Comparison of ENCODE assay signal across 8 cellular contexts in genomic region chr19:55216461-55217198, GRCh38. TPM values are rescaled to one million over a fixed set of nuclear protein-coding genes. Genes with fewer than 3 reads are reported as not detected.
A peak's percentile ranks its signal among the peaks of the same experiment; 100 is the strongest.
DNase-seq lines count a peak whose midpoint lies in the region; ATAC-seq, FAIRE-seq and TF ChIP-seq lines count a peak whose summit lies in the region.

No MANE protein-coding gene starts in this region.

- H3K36me3 ChIP-seq in K562 (ENCODE audit: control insufficient read depth, insufficient read depth, low read length) = no peaks in the 10 kb centered on the region; the same call in 2 of the 3 replicates
- H3K36me3 ChIP-seq in hepatocyte (replicated peaks; ENCODE audit: insufficient read depth, low read depth) = no peaks in the 10 kb centered on the region
- H3K36me3 ChIP-seq in prostate gland = no peaks in the 10 kb centered on the region

- CTCF ChIA-PET in K562 (lab: Yijun Ruan, JAX; ENCODE audit: low intra/inter-chr PET ratio) = no interaction called here

- TF ChIP-seq POLR2A in K562 (conservative IDR thresholded peaks at IDR 0.05) = peak; percentile 86
- no peak for TF ChIP-seq POLR2A in prostate gland (IDR thresholded peaks at IDR 0.05)

- H3K4me1 ChIP-seq in K562 (replicated peaks in 1 of 2; ENCODE audit: control insufficient read depth in 2 of 2, insufficient read depth in 2 of 2, low read length in 2 of 2) (peaks cover 18 to 20% of the 10 kb centered on the region in 2 experiments; a peak in 4 of 5 replicates), hepatocyte (ENCODE audit: insufficient read depth) (peaks cover 8% of the 10 kb centered on the region), prostate gland (replicated peaks) (no peaks in the 10 kb centered on the region)

- H3K4me2 ChIP-seq in K562 (ENCODE audit: insufficient read depth, low read length) (peak overlapping the region; percentile 89), hepatocyte (peak overlapping the region; percentile 93)

- H3K27ac ChIP-seq in K562 (ENCODE audit: extremely low read depth, low read depth, low read length) (peak overlapping the region; percentile 93), hepatocyte (peak overlapping the region; percentile 88), prostate gland (no peak overlapping the region)

- H3K79me2 ChIP-seq in K562 (ENCODE audit: control insufficient read depth, insufficient read depth, low read length) (peaks cover 4% of the 10 kb centered on the region; the same call in 1 of the 3 replicates), hepatocyte (no peaks in the 10 kb centered on the region)

- no peak for TF ChIP-seq CTCF in K562 (IDR thresholded peaks at IDR 0.05 in 2 of 3, conservative IDR thresholded peaks at IDR 0.05 in 1 of 3; ENCODE audit: insufficient read depth in 2 of 3, low read depth in 1 of 3, low read length in 3 of 3)
- no peak for TF ChIP-seq CTCF in hepatocyte (IDR thresholded peaks at IDR 0.05; ENCODE audit: poor library complexity)
- TF ChIP-seq CTCF in prostate gland (IDR thresholded peaks at IDR 0.05) = no peak

- H3K27me3 ChIP-seq in K562 (ENCODE audit: control insufficient read depth in 2 of 2, insufficient read depth in 2 of 2, low read length in 2 of 2) (no peaks in the 10 kb centered on the region), hepatocyte (no peaks in the 10 kb centered on the region), prostate gland (replicated peaks; ENCODE audit: insufficient read depth) (peaks cover 5% of the 10 kb centered on the region)

- peak overlapping the region; percentile 92 to 95 for H3K9ac ChIP-seq in K562 (ENCODE audit: insufficient read depth in 1 of 2, low read depth in 2 of 2, low read length in 2 of 2)

- H3K4me3 ChIP-seq in K562 (peak overlapping the region; percentile 57), hepatocyte (peak overlapping the region; percentile 45), prostate gland (no peak overlapping the region)

- TF ChIP-seq RAD21 in K562 (CRISPR knock-in tag; conservative IDR thresholded peaks at IDR 0.05 in 1 of 2, IDR thresholded peaks at IDR 0.05 in 1 of 2) = peak in 1 of 2 experiments; percentile 40; a peak in 2 of 4 replicates

- POLR2A ChIA-PET in K562 (lab: Yijun Ruan, JAX) = interaction anchor here (0.5 to 1.9 kb wide), 33 partner anchors 9 to 271 kb away, joined by 3 to 32 read pairs (median 4); partner anchors contain the start of genes KMT5C, PPP6R1, TMEM238 and UBE2S

- H4K20me1 ChIP-seq in K562 (replicated peaks; ENCODE audit: control insufficient read depth, insufficient read depth, low read length) = no peaks in the 10 kb centered on the region
- no peaks in the 10 kb centered on the region for H4K20me1 ChIP-seq in hepatocyte (ENCODE audit: insufficient read depth, poor library complexity, severe bottlenecking)

- DNase-seq in EL (peak; percentile 99), NCI-H1105 treated with DMSO at 0.1 percent for 48 hours (lab: John Stamatoyannopoulos, UW) (peak; percentile 96), SKM-1 (lab: John Stamatoyannopoulos, UW; ENCODE audit: unreplicated experiment) (peak; percentile 83), K562 (ENCODE audit: extremely low read depth in 1 of 4, low spot score in 3 of 4) (peak; percentile 88 to 99 (median 92)), hepatocyte (ENCODE audit: low spot score) (peak; percentile 92), prostate gland (ENCODE audit: low spot score) (peak; percentile 31)

- peak; percentile 94 for TF ChIP-seq EP300 in K562 (IDR thresholded peaks at IDR 0.05; ENCODE audit: low read length)

- peak; percentile 96 for FAIRE-seq in K562 (lab: Jason Lieb, UNC)

- TSS peak; percentile 87 for BruUV-seq in K562 (replicated peaks; lab: Mats Ljungman, UMichigan)

- in situ Hi-C loops in K562 (cut with MboI) = loop anchor here (5.0 kb wide), 1 partner anchor 81 kb away; no protein-coding TSS in a partner anchor

- H3K9me3 ChIP-seq in K562 (replicated peaks; ENCODE audit: control insufficient read depth, insufficient read depth, low read depth, low read length) (peaks cover 5% of the 10 kb centered on the region), hepatocyte (ENCODE audit: low read depth) (no peaks in the 10 kb centered on the region), prostate gland (no peaks in the 10 kb centered on the region)

- intact Hi-C loops in K562 (cut with micrococcal nuclease) (loop anchor here (1.0 to 5.0 kb wide), 4 partner anchors 38 to 168 kb away; partner anchors contain the start of genes PPP6R1, RPL28 and TMEM238), prostate gland (cut with DNase I) (no loop called here)

- no peaks in the 10 kb centered on the region for H3K9me2 ChIP-seq in hepatocyte (replicated peaks; ENCODE audit: insufficient read depth)

- H2AFZ ChIP-seq in K562 (ENCODE audit: low read depth, low read length) (peak overlapping the region; percentile 68), hepatocyte (no peak overlapping the region)

- ATAC-seq in K562 = peak; percentile 83
- no peak for ATAC-seq in HG02798 (IDR thresholded peaks at IDR 0.05; ENCODE audit: poor library complexity, unreplicated experiment)
- no peak for ATAC-seq in GM21786 (IDR thresholded peaks at IDR 0.05; ENCODE audit: unreplicated experiment)

- no peaks in the 10 kb centered on the region for H3K9me1 ChIP-seq in K562 (ENCODE audit: control insufficient read depth, insufficient read depth, low read length)

- WGBS in K562 (ENCODE audit: insufficient coverage, low coverage, missing lambda C conversion rate) = 1% methylated on average over 36 of the region's 36 CpGs
- WGBS in hepatocyte (ENCODE audit: low lambda C conversion rate, missing lambda C conversion rate) = 7% methylated on average over 36 of the region's 36 CpGs
- 6% methylated on average over 30 of the region's 36 CpGs for WGBS in prostate gland

RNA-seq across cellular contexts. Expression of gene PTPRH, which starts 7.3 kb away (rescaled TPM):
- total RNA-seq in K562 (2011; cell fraction: chromatin; rRNA removed; ENCODE audit: low replicate concordance) = 57.9 and 171 TPM in 2 replicates
- total RNA-seq in K562 (2011; cell fraction: nucleolus; rRNA removed) = 67.1 and 78.4 TPM in 2 replicates
- 53.0 and 59.6 TPM in 2 replicates for total RNA-seq in K562 (2011; cell fraction: nucleoplasm; rRNA removed)
- total RNA-seq in K562 (2014; rRNA removed) = 24.0 and 36.5 TPM in 2 replicates
- total RNA-seq in K562 (2014; rRNA removed; fragmentation: Illumina TruSeq; extraction: Trizol) = 14.7 and 17.6 TPM in 2 replicates
- 18.6 and 19.0 TPM in 2 replicates for total RNA-seq in K562 (2015; rRNA removed; fragmentation: Illumina TruSeq; extraction: Trizol)
- total RNA-seq in K562 (2021) = 25.5 and 26.4 TPM in 2 replicates
- polyA plus RNA-seq in K562 (2011; rRNA removed) = 33.6 and 34.3 TPM in 2 replicates
- polyA plus RNA-seq in K562 (2011; cell fraction: cytosol; rRNA removed) = 31.6 and 38.9 TPM in 2 replicates
- 66.1 and 111 TPM in 2 replicates for polyA plus RNA-seq in K562 (2011; cell fraction: nucleus; rRNA removed)
- polyA plus RNA-seq in K562 (2012) = 19.2 and 61.5 TPM in 2 replicates
- 31.2 and 33.2 TPM in 2 replicates for polyA plus RNA-seq in K562 (2014; fragmentation: Illumina TruSeq; extraction: Trizol)
- 1 to 10 TPM in 1 of 2 experiments, under 1 TPM in 1; 0.87 to 2.9 TPM for polyA plus RNA-seq in K562 (2014; fragmentation: Nextera tagmentation; extraction: Ambion mirVana)
- 22.7 and 22.8 TPM in 2 replicates for polyA plus RNA-seq in K562 (2014; rRNA removed)
- polyA minus RNA-seq in K562 (2011; rRNA and poly(A)+ RNA removed) = 34.7 and 44.2 TPM in 2 replicates
- 15.8 and 20.3 TPM in 2 replicates for polyA minus RNA-seq in K562 (2011; cell fraction: cytosol; rRNA and poly(A)+ RNA removed)
- 46.6 and 47.5 TPM in 2 replicates for polyA minus RNA-seq in K562 (2011; cell fraction: nucleus; rRNA and poly(A)+ RNA removed)
- 30.9 and 31.5 TPM in 2 replicates for total RNA-seq in hepatocyte
- 7.2 and 7.3 TPM in 2 replicates for polyA plus RNA-seq in hepatocyte
- 1 to 10 TPM in 1 of 2 donors, not detected in 1; 4.0 TPM for total RNA-seq in prostate gland

RNA-seq across cellular contexts. Expression of gene TMEM86B, which starts 11.9 kb away (rescaled TPM):
- total RNA-seq in K562 (2011; cell fraction: chromatin; rRNA removed; ENCODE audit: low replicate concordance) = 8.0 and 35.1 TPM in 2 replicates
- total RNA-seq in K562 (2011; cell fraction: nucleolus; rRNA removed) = 26.1 and 32.9 TPM in 2 replicates
- 13.7 and 16.3 TPM in 2 replicates for total RNA-seq in K562 (2011; cell fraction: nucleoplasm; rRNA removed)
- 3.9 and 4.6 TPM in 2 replicates for total RNA-seq in K562 (2014; rRNA removed)
- 0.19 and 0.55 TPM in 2 replicates for total RNA-seq in K562 (2014; rRNA removed; fragmentation: Illumina TruSeq; extraction: Trizol)
- total RNA-seq in K562 (2015; rRNA removed; fragmentation: Illumina TruSeq; extraction: Trizol) = 2.1 TPM in 2 replicates
- 5.7 and 6.3 TPM in 2 replicates for total RNA-seq in K562 (2021)
- 1.3 and 3.2 TPM in 2 replicates for polyA plus RNA-seq in K562 (2011; rRNA removed)
- 2.8 and 7.3 TPM in 2 replicates for polyA plus RNA-seq in K562 (2011; cell fraction: cytosol; rRNA removed)
- polyA plus RNA-seq in K562 (2011; cell fraction: nucleus; rRNA removed) = 23.8 and 45.7 TPM in 2 replicates
- 5.1 and 12.3 TPM in 2 replicates for polyA plus RNA-seq in K562 (2012)
- polyA plus RNA-seq in K562 (2014; fragmentation: Illumina TruSeq; extraction: Trizol) = 2.2 and 5.1 TPM in 2 replicates
- polyA plus RNA-seq in K562 (2014; fragmentation: Nextera tagmentation; extraction: Ambion mirVana) = under 1 TPM; 0.28 to 0.41 TPM
- polyA plus RNA-seq in K562 (2014; rRNA removed) = 6.2 and 7.9 TPM in 2 replicates
- 0.81 and 1.5 TPM in 2 replicates for polyA minus RNA-seq in K562 (2011; rRNA and poly(A)+ RNA removed)
- 1.2 TPM in 1 of 2 replicates, not detected in the other for polyA minus RNA-seq in K562 (2011; cell fraction: cytosol; rRNA and poly(A)+ RNA removed)
- 4.4 and 5.9 TPM in 2 replicates for polyA minus RNA-seq in K562 (2011; cell fraction: nucleus; rRNA and poly(A)+ RNA removed)
- total RNA-seq in hepatocyte = 18.6 and 21.1 TPM in 2 replicates
- 48.6 and 62.3 TPM in 2 replicates for polyA plus RNA-seq in hepatocyte
- 10 to 100 TPM in 1 of 2 donors, 1 to 10 TPM in 1; 1.5 to 10.8 TPM for total RNA-seq in prostate gland

RNA-seq across cellular contexts. Expression of gene SYT5, which starts 36.5 kb away (rescaled TPM):
- 8.2 and 12.8 TPM in 2 replicates for total RNA-seq in K562 (2011; cell fraction: chromatin; rRNA removed; ENCODE audit: low replicate concordance)
- 5.1 and 5.5 TPM in 2 replicates for total RNA-seq in K562 (2011; cell fraction: nucleolus; rRNA removed)
- total RNA-seq in K562 (2011; cell fraction: nucleoplasm; rRNA removed) = 8.5 and 9.7 TPM in 2 replicates
- total RNA-seq in K562 (2014; rRNA removed) = 9.9 and 15.7 TPM in 2 replicates
- 8.8 and 9.8 TPM in 2 replicates for total RNA-seq in K562 (2014; rRNA removed; fragmentation: Illumina TruSeq; extraction: Trizol)
- 6.6 and 7.2 TPM in 2 replicates for total RNA-seq in K562 (2015; rRNA removed; fragmentation: Illumina TruSeq; extraction: Trizol)
- total RNA-seq in K562 (2021) = 19.9 and 20.9 TPM in 2 replicates
- 3.9 and 5.0 TPM in 2 replicates for polyA plus RNA-seq in K562 (2011; rRNA removed)
- 4.3 and 6.8 TPM in 2 replicates for polyA plus RNA-seq in K562 (2011; cell fraction: cytosol; rRNA removed)
- polyA plus RNA-seq in K562 (2011; cell fraction: nucleus; rRNA removed) = 5.3 and 5.7 TPM in 2 replicates
- polyA plus RNA-seq in K562 (2012) = 15.2 and 38.7 TPM in 2 replicates
- polyA plus RNA-seq in K562 (2014; fragmentation: Illumina TruSeq; extraction: Trizol) = 18.0 and 19.4 TPM in 2 replicates
- polyA plus RNA-seq in K562 (2014; fragmentation: Nextera tagmentation; extraction: Ambion mirVana) = 1 to 10 TPM; 1.3 to 2.1 TPM
- polyA plus RNA-seq in K562 (2014; rRNA removed) = 14.2 and 15.2 TPM in 2 replicates
- polyA minus RNA-seq in K562 (2011; rRNA and poly(A)+ RNA removed) = 2.4 and 5.1 TPM in 2 replicates
- polyA minus RNA-seq in K562 (2011; cell fraction: cytosol; rRNA and poly(A)+ RNA removed) = 8.4 and 13.2 TPM in 2 replicates
- polyA minus RNA-seq in K562 (2011; cell fraction: nucleus; rRNA and poly(A)+ RNA removed) = 3.1 and 3.4 TPM in 2 replicates
- total RNA-seq in hepatocyte = 0.60 and 1.4 TPM in 2 replicates
- polyA plus RNA-seq in hepatocyte = 0.86 and 0.98 TPM in 2 replicates
- total RNA-seq in prostate gland = 1 to 10 TPM in 1 of 2 donors, not detected in 1; 4.3 TPM

RNA-seq across cellular contexts. Expression of gene PPP6R1, which starts 42.2 kb away (rescaled TPM):
- total RNA-seq in K562 (2011; cell fraction: chromatin; rRNA removed; ENCODE audit: low replicate concordance) = 138 and 331 TPM in 2 replicates
- total RNA-seq in K562 (2011; cell fraction: nucleolus; rRNA removed) = 170 and 181 TPM in 2 replicates
- 119 and 126 TPM in 2 replicates for total RNA-seq in K562 (2011; cell fraction: nucleoplasm; rRNA removed)
- total RNA-seq in K562 (2014; rRNA removed) (58.3 and 78.9 TPM in 2 replicates), K562 (2014; rRNA removed; fragmentation: Illumina TruSeq; extraction: Trizol) (25.5 and 28.1 TPM in 2 replicates), K562 (2015; rRNA removed; fragmentation: Illumina TruSeq; extraction: Trizol) (37.2 and 39.6 TPM in 2 replicates), K562 (2021) (115 and 135 TPM in 2 replicates), hepatocyte (37.1 and 39.5 TPM in 2 replicates), prostate gland (100 to 1,000 TPM in 1 of 2 donors, 10 to 100 TPM in 1; 49.5 to 112 TPM)
- polyA plus RNA-seq in K562 (2011; rRNA removed) (37.0 and 59.5 TPM in 2 replicates), K562 (2014; fragmentation: Illumina TruSeq; extraction: Trizol) (42.6 and 75.6 TPM in 2 replicates), K562 (2014; fragmentation: Nextera tagmentation; extraction: Ambion mirVana) (under 1 TPM; 0.48 to 0.89 TPM), K562 (2014; rRNA removed) (72.9 and 82.6 TPM in 2 replicates), hepatocyte (76.0 and 79.3 TPM in 2 replicates)
- 51.6 and 73.6 TPM in 2 replicates for polyA plus RNA-seq in K562 (2011; cell fraction: cytosol; rRNA removed)
- polyA plus RNA-seq in K562 (2011; cell fraction: nucleus; rRNA removed) = 101 and 109 TPM in 2 replicates
- polyA plus RNA-seq in K562 (2012) = 69.7 and 88.1 TPM in 2 replicates
- polyA minus RNA-seq in K562 (2011; rRNA and poly(A)+ RNA removed) = 47.1 and 60.9 TPM in 2 replicates
- polyA minus RNA-seq in K562 (2011; cell fraction: cytosol; rRNA and poly(A)+ RNA removed) = 68.7 and 77.1 TPM in 2 replicates
- polyA minus RNA-seq in K562 (2011; cell fraction: nucleus; rRNA and poly(A)+ RNA removed) = 31.9 and 52.0 TPM in 2 replicates

RNA-seq across cellular contexts. Expression of gene DNAAF3, which starts 50.2 kb away (rescaled TPM):
- 9.1 and 32.2 TPM in 2 replicates for total RNA-seq in K562 (2011; cell fraction: chromatin; rRNA removed; ENCODE audit: low replicate concordance)
- 17.6 and 19.3 TPM in 2 replicates for total RNA-seq in K562 (2011; cell fraction: nucleolus; rRNA removed)
- total RNA-seq in K562 (2011; cell fraction: nucleoplasm; rRNA removed) = 17.8 and 22.7 TPM in 2 replicates
- 49.8 and 66.8 TPM in 2 replicates for total RNA-seq in K562 (2014; rRNA removed)
- 19.7 and 21.6 TPM in 2 replicates for total RNA-seq in K562 (2014; rRNA removed; fragmentation: Illumina TruSeq; extraction: Trizol)
- 27.6 and 28.5 TPM in 2 replicates for total RNA-seq in K562 (2015; rRNA removed; fragmentation: Illumina TruSeq; extraction: Trizol)
- total RNA-seq in K562 (2021) = 43.0 and 44.3 TPM in 2 replicates
- 29.3 and 46.8 TPM in 2 replicates for polyA plus RNA-seq in K562 (2011; rRNA removed)
- polyA plus RNA-seq in K562 (2011; cell fraction: cytosol; rRNA removed) = 84.8 and 128 TPM in 2 replicates
- polyA plus RNA-seq in K562 (2011; cell fraction: nucleus; rRNA removed) = 48.2 and 66.5 TPM in 2 replicates
- polyA plus RNA-seq in K562 (2012) = 41.3 and 45.3 TPM in 2 replicates
- 61.5 and 67.6 TPM in 2 replicates for polyA plus RNA-seq in K562 (2014; fragmentation: Illumina TruSeq; extraction: Trizol)
- polyA plus RNA-seq in K562 (2014; fragmentation: Nextera tagmentation; extraction: Ambion mirVana) = 10 to 100 TPM; 29.7 to 54.4 TPM
- 50.2 and 65.0 TPM in 2 replicates for polyA plus RNA-seq in K562 (2014; rRNA removed)
- 7.2 and 9.1 TPM in 2 replicates for polyA minus RNA-seq in K562 (2011; rRNA and poly(A)+ RNA removed)
- 18.7 and 19.0 TPM in 2 replicates for polyA minus RNA-seq in K562 (2011; cell fraction: cytosol; rRNA and poly(A)+ RNA removed)
- polyA minus RNA-seq in K562 (2011; cell fraction: nucleus; rRNA and poly(A)+ RNA removed) = 7.1 and 10.8 TPM in 2 replicates
- 0.17 and 1.9 TPM in 2 replicates for total RNA-seq in hepatocyte
- 3.8 and 4.9 TPM in 2 replicates for polyA plus RNA-seq in hepatocyte
- total RNA-seq in prostate gland = 10 to 100 TPM in 1 of 2 donors, under 1 TPM in 1; 0.55 to 16.1 TPM

Comparison
In these comparisons a context has a peak if more than half of its experiments do, and no peak if none do; other contexts are left out.
1. DNase-seq: peak in every context shown above with its lines; median percentile 99 in EL; 96 in NCI-H1105 treated with DMSO at 0.1 percent for 48 hours; 92 in hepatocyte; 92 in K562; 83 in SKM-1; 31 in prostate gland.
2. H3K27ac ChIP-seq: peak in K562 (single experiment) and hepatocyte (single experiment); none in prostate gland (0 of 2).
3. H3K4me3 ChIP-seq: peak in K562 (single experiment) and hepatocyte (single experiment); none in prostate gland (0 of 2).